ENCODE assay signal across 8 cellular contexts in genomic region chr14:99271951-99272668, GRCh38. TPM values are rescaled to one million over a fixed set of nuclear protein-coding genes. Genes with fewer than 3 reads are reported as not detected.
DNase-seq lines count a peak whose midpoint lies in the region; ATAC-seq, FAIRE-seq and TF ChIP-seq lines count a peak whose summit lies in the region.

Gene BCL11B, minus strand, starts transcription at chr14:99272197. Its CDS starts 979 bp downstream, at chr14:99271218.

- H3K9me3 ChIP-seq in K562 (replicated peaks; ENCODE audit: control insufficient read depth, insufficient read depth, low read depth, low read length), result no peaks in the 10 kb centered on the region

- H2AFZ ChIP-seq in K562 (ENCODE audit: low read depth, low read length), result no peak within 1 kb of the TSS

- DNase-seq in NCI-H2029 treated with DMSO at 0.1 percent for 48 hours (lab: John Stamatoyannopoulos, UW) (peak; percentile 74), UCSD-AML1 (lab: John Stamatoyannopoulos, UW; ENCODE audit: unreplicated experiment) (peak; percentile 75), K562 (ENCODE audit: extremely low read depth in 1 of 4, low spot score in 3 of 4) (peak; percentile 29 to 56 (median 35)), iris pigment epithelial cell (ENCODE audit: low read depth) (peak; percentile 68), iPS-NIHi7 (ENCODE audit: extremely low spot score) (no peak)
- DNase-seq in stimulated activated CD4-positive, alpha-beta T cell treated with anti-CD3 and anti-CD28 coated beads, Interleukin-12 subunit alpha, Interleukin-12 subunit beta, amount 100 ng/mL, for 48 hours (ENCODE audit: low read depth in 2 of 3, low spot score in 1 of 3), result peak; percentile 83 to 86 (median 84)

- FAIRE-seq in K562 (lab: Jason Lieb, UNC), result no peak

- H3K9me1 ChIP-seq in K562 (ENCODE audit: control insufficient read depth, insufficient read depth, low read length), result no peaks in the 10 kb centered on the region

- H3K27ac ChIP-seq in K562 (ENCODE audit: extremely low read depth, low read depth, low read length), result no peak within 1 kb of the TSS

- H3K4me1 ChIP-seq in K562 (replicated peaks in 1 of 2; ENCODE audit: control insufficient read depth in 2 of 2, insufficient read depth in 2 of 2, low read length in 2 of 2), result peaks cover 0 to 20% of the 10 kb centered on the region in 2 experiments; a peak in 2 of 5 replicates

- peaks cover 0 to under 1% of the 10 kb centered on the region in 2 experiments; a peak in 2 of 5 replicates for H3K27me3 ChIP-seq in K562 (ENCODE audit: control insufficient read depth in 2 of 2, insufficient read depth in 2 of 2, low read length in 2 of 2)

- CTCF ChIA-PET in K562 (lab: Yijun Ruan, JAX; ENCODE audit: low intra/inter-chr PET ratio), result no interaction called here

- TF ChIP-seq RAD21 in K562 (CRISPR knock-in tag; conservative IDR thresholded peaks at IDR 0.05 in 1 of 2, IDR thresholded peaks at IDR 0.05 in 1 of 2), result peak in 1 of 2 experiments; percentile 34; a peak in 1 of 4 replicates

- TF ChIP-seq CTCF in K562 (IDR thresholded peaks at IDR 0.05 in 2 of 3, conservative IDR thresholded peaks at IDR 0.05 in 1 of 3; ENCODE audit: insufficient read depth in 2 of 3, low read depth in 1 of 3, low read length in 3 of 3), result peak; percentile 28 to 38 (median 30); a peak in 3 of 6 replicates

- ATAC-seq in GM18499 (IDR thresholded peaks at IDR 0.05; ENCODE audit: insufficient read depth, unreplicated experiment) (peak; percentile 81), HG02973 (IDR thresholded peaks at IDR 0.05; ENCODE audit: unreplicated experiment) (peak; percentile 83), K562 (peak; percentile 86)

- H3K4me2 ChIP-seq in K562 (ENCODE audit: insufficient read depth, low read length), result no peak within 1 kb of the TSS; the same call in 1 of the 2 replicates

- H3K79me2 ChIP-seq in K562 (ENCODE audit: control insufficient read depth, insufficient read depth, low read length), result no peaks in the 10 kb centered on the region

- no peaks in the 10 kb centered on the region for H4K20me1 ChIP-seq in K562 (replicated peaks; ENCODE audit: control insufficient read depth, insufficient read depth, low read length)

- POLR2A ChIA-PET in K562 (lab: Yijun Ruan, JAX), result no interaction called here

- no peaks in the 10 kb centered on the region for H3K36me3 ChIP-seq in K562 (ENCODE audit: control insufficient read depth, insufficient read depth, low read length)

- peak within 1 kb of the TSS; percentile 21; the same call in 1 of the 2 replicates for H3K4me3 ChIP-seq in K562

- H3K9ac ChIP-seq in K562 (ENCODE audit: insufficient read depth in 1 of 2, low read depth in 2 of 2, low read length in 2 of 2), result no peak within 1 kb of the TSS

- TF ChIP-seq EP300 in K562 (IDR thresholded peaks at IDR 0.05; ENCODE audit: low read length), result no peak

- no peak for TF ChIP-seq POLR2A in K562 (conservative IDR thresholded peaks at IDR 0.05)

- no TSS peak for BruUV-seq in K562 (replicated peaks; lab: Mats Ljungman, UMichigan)

- intact Hi-C loops in K562 (cut with micrococcal nuclease), result no loop called here

- 5% methylated on average over 22 of the region's 51 CpGs for WGBS in K562 (ENCODE audit: insufficient coverage, low coverage, missing lambda C conversion rate)

- in situ Hi-C loops in K562 (cut with MboI), result no loop called here

TF ChIP-seq in K562, 482 proteins besides CTCF, POLR2A, EP300 and RAD21:
- TF ChIP-seq NRF1 (conservative IDR thresholded peaks at IDR 0.05 in 1 of 2, IDR thresholded peaks at IDR 0.05 in 1 of 2) (peak; percentile 19 to 36; a peak in 1 of 4 replicates), NFE2L1 (tag; IDR thresholded peaks at IDR 0.05; ENCODE audit: borderline replicate concordance, low read depth) (no peak), CREB1 (IDR thresholded peaks at IDR 0.05) (0 out of 2 replicates have a peak, but pooled peaks have one; percentile 22), CREB1 (CRISPR knock-in tag; IDR thresholded peaks at IDR 0.05) (no peak), HDAC1 (IDR thresholded peaks at IDR 0.05) (no peak), KAT7 (CRISPR knock-in tag; IDR thresholded peaks at IDR 0.05; ENCODE audit: borderline replicate concordance) (no peak)

RNA-seq across cellular contexts. Expression of gene BCL11B, which starts in this region (rescaled TPM):
- not detected in 2 replicates for total RNA-seq in K562 (2011; cell fraction: chromatin; rRNA removed; ENCODE audit: low replicate concordance)
- not detected in 2 replicates for total RNA-seq in K562 (2011; cell fraction: nucleolus; rRNA removed)
- not detected in 2 replicates for total RNA-seq in K562 (2011; cell fraction: nucleoplasm; rRNA removed)
- total RNA-seq in K562 (2014; rRNA removed), result not detected in 2 replicates
- total RNA-seq in K562 (2014; rRNA removed; fragmentation: Illumina TruSeq; extraction: Trizol), result not detected in 2 replicates
- total RNA-seq in K562 (2015; rRNA removed; fragmentation: Illumina TruSeq; extraction: Trizol), result not detected in 2 replicates
- total RNA-seq in K562 (2021), result 0.09 and 0.18 TPM in 2 replicates
- not detected in 2 replicates for polyA plus RNA-seq in K562 (2011; rRNA removed)
- polyA plus RNA-seq in K562 (2011; cell fraction: cytosol; rRNA removed), result not detected in 2 replicates
- polyA plus RNA-seq in K562 (2011; cell fraction: nucleus; rRNA removed), result not detected in 2 replicates
- polyA plus RNA-seq in K562 (2012), result 0.01 TPM in 1 of 2 replicates, not detected in the other
- not detected in 2 replicates for polyA plus RNA-seq in K562 (2014; fragmentation: Illumina TruSeq; extraction: Trizol)
- polyA plus RNA-seq in K562 (2014; fragmentation: Nextera tagmentation; extraction: Ambion mirVana), result not detected
- not detected in 2 replicates for polyA plus RNA-seq in K562 (2014; rRNA removed)
- not detected in 2 replicates for polyA minus RNA-seq in K562 (2011; rRNA and poly(A)+ RNA removed)
- not detected in 2 replicates for polyA minus RNA-seq in K562 (2011; cell fraction: cytosol; rRNA and poly(A)+ RNA removed)
- not detected in 2 replicates for polyA minus RNA-seq in K562 (2011; cell fraction: nucleus; rRNA and poly(A)+ RNA removed)

Comparison
In these comparisons a context has a peak if more than half of its experiments do, and no peak if none do; other contexts are left out.
1. Peak in DNase-seq, ATAC-seq and H3K4me3 ChIP-seq in K562; RNA of the gene not detected or under 1 TPM.